ENCODE assay signal across 1 cellular context in the genomic region with DNA sequence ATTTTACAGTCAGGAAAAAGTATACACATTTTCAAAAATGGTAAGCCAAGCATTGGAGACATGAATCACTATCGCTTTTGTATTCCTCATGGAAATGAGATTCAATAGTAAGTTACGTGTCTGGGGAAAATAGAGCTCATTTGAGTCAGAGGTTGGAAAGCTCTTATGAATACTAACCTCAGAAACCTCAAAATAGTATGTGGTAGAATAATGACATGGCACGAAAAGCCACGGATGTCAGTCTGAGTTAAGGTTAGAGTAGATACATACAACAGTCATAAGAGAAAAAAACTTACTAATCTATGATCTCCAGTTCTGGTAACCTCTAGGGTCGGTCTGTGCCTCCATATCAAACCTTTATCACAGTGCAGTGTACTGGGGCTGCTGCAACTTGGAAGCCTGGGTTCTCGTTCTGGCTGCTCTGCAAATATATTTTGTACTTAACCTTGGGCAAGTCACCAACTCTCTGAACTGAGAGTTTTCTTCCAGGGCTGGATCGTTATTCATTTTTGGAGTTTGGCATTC.
TF ChIP-seq lines count a peak whose summit lies in the region.

No MANE protein-coding gene starts in this region.

TF ChIP-seq in SK-N-SH, 30 proteins besides CTCF, POLR2A, EP300 and RAD21 (continued from another document):
- TF ChIP-seq ZBTB33 (IDR thresholded peaks at IDR 0.05; ENCODE audit: borderline replicate concordance, low read depth) (peak; percentile 70; the same call in 1 of the 2 replicates), EZH2phosphoT487 (IDR thresholded peaks at IDR 0.05; ENCODE audit: borderline replicate concordance, low read depth) (no peak), MAX (IDR thresholded peaks at IDR 0.05; ENCODE audit: low read depth) (peak; percentile 70; the same call in 1 of the 2 replicates)
